1 cellular context compared by ENCODE assay signal in genomic region chr16:30557397-30557949, GRCh38.
TF ChIP-seq lines count a peak whose summit lies in the region.

No MANE protein-coding gene starts in this region.

TF ChIP-seq in H1, 55 proteins besides CTCF, POLR2A, EP300 and RAD21:
- TF ChIP-seq KDM5A (IDR thresholded peaks at IDR 0.05; ENCODE audit: low read length) (no peak), SAP30 (IDR thresholded peaks at IDR 0.05; ENCODE audit: insufficient read depth, insufficient replicate concordance, low read length) (peak; percentile 13)
TF ChIP-seq in H1: peak in this region for 1.
